20 cellular contexts compared by ENCODE assay signal in the genomic region with DNA sequence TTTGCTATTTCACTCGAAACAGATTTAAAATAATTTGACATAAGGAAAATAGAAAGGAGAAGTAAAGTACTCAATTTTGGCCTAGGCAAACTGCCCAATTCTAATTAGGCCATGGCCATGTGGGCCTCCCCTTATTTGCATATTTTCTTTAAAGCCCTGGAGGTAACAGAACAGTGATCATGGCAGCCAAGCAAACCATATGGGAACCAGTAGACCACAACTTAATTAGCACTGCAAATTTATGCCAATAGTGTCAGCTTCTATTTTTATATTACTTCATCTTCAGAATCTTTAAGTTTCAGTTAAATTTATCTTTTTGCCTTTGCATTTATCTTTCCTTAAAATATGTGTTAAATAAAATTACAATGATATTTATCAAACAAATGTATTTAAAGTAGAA.
DNase-seq lines count a peak whose midpoint lies in the region; FAIRE-seq and TF ChIP-seq lines count a peak whose summit lies in the region.
"Had no signal": no experiment of that assay in that cellular context is flagged by ENCODE, and none has a peak within 500 bp of the region (broad histone marks: within the 10 kb centered on the region; RNA-seq: fewer than 3 reads in every experiment).

No MANE protein-coding gene starts in this region.

- TF ChIP-seq POLR2A in H54 (IDR thresholded peaks at IDR 0.05; ENCODE audit: low read depth, low read length): no peak

- FAIRE-seq in H54 (lab: Jason Lieb, UNC): peak; percentile 38
- peak; percentile 15 for FAIRE-seq in frontal cortex (lab: Jason Lieb, UNC)
- FAIRE-seq: GM12891 had no signal

- DNase-seq in H54 (ENCODE audit: insufficient read length, low spot score): no peak
- DNase-seq in NCI-H1694 (lab: John Stamatoyannopoulos, UW): peak; percentile 48
- peak; percentile 46 for DNase-seq in NCI-H748 (lab: John Stamatoyannopoulos, UW; ENCODE audit: unreplicated experiment)
- DNase-seq in frontal cortex (ENCODE audit: low spot score in 2 of 2): no peak
- DNase-seq in cerebellar cortex (ENCODE audit: low spot score): no peak
- no peak for DNase-seq in activated naive CD4-positive, alpha-beta T cell (lab: John Stamatoyannopoulos, UW)
- no peak for DNase-seq in kidney glomerular epithelial cell (lab: John Stamatoyannopoulos, UW)
- DNase-seq: BE2C, DND-41, H7, HFFc6, Kasumi-1, NCI-H1436 treated with DMSO at 0.1 percent for 48 hours, NCI-H2029 treated with DMSO at 0.1 percent for 48 hours, NCI-H226, NCI-H524 treated with DMSO at 0.1 percent for 48 hours, Peyer's patch, SW 1271, T-helper 17 cell had no signal

Comparison
In these comparisons a context has a peak if more than half of its experiments do, and no peak if none do; other contexts are left out.
1. DNase-seq: peak in NCI-H1694 (single experiment) and NCI-H748 (single experiment); none in H54 (single experiment), frontal cortex (0 of 2), cerebellar cortex (single experiment), activated naive CD4-positive, alpha-beta T cell (0 of 4) and kidney glomerular epithelial cell (single experiment).